In genomic region chr7:77537136-77537594, GRCh38 we compare ENCODE assay signal across 7 cellular contexts. TPM values are rescaled to one million over a fixed set of nuclear protein-coding genes. Genes with fewer than 3 reads are reported as not detected.
DNase-seq lines count a peak whose midpoint lies in the region; ATAC-seq and TF ChIP-seq lines count a peak whose summit lies in the region.

PTPN12 (plus strand) TSS chr7:77537295; CDS start chr7:77537547, 252 bp downstream.

- peaks cover 46% of the 10 kb centered on the region for H3K79me2 ChIP-seq in HCT116 (ENCODE audit: insufficient read depth, low read length)

- RAD21 ChIA-PET in HCT116 (lab: Charles Lee; ENCODE audit: low non-redundant PET in 1 of 2, low total read pairs in 2 of 2, uncharacterized antibody in 2 of 2, unreplicated experiment in 2 of 2) = no interaction called here

- H3K9me3 ChIP-seq in HCT116 (ENCODE audit: control insufficient read depth in 1 of 2, insufficient read depth in 1 of 2, low read depth in 1 of 2, low read length in 2 of 2) (no peaks in the 10 kb centered on the region), iPS-20b (ENCODE audit: insufficient read depth, low read depth, low read length) (no peaks in the 10 kb centered on the region)

- H2AFZ ChIP-seq in HCT116 (ENCODE audit: low read depth, low read length, poor library complexity, severe bottlenecking) = peak within 1 kb of the TSS; percentile 97

- peaks cover 42% of the 10 kb centered on the region for H3K4me1 Mint-ChIP-seq in brain

- H3K27me3 Mint-ChIP-seq in brain = peaks cover 8% of the 10 kb centered on the region

- no peaks in the 10 kb centered on the region for H3K9me2 ChIP-seq in HCT116 (ENCODE audit: insufficient read depth)

- BruUV-seq in HCT116 (replicated peaks; lab: Mats Ljungman, UMichigan) = no TSS peak

- TF ChIP-seq RAD21 in HCT116 (IDR thresholded peaks at IDR 0.05; ENCODE audit: low read depth) = no peak

- H4K20me1 ChIP-seq in HCT116 (ENCODE audit: insufficient read depth) = no peaks in the 10 kb centered on the region

- H3K9me3 Mint-ChIP-seq in brain = peaks cover 2 to 12% (median 6%) of the 10 kb centered on the region in 5 experiments

- peak within 1 kb of the TSS; percentile 95 for H3K4me2 ChIP-seq in HCT116 (ENCODE audit: low read length)

- H3K27ac ChIP-seq in HCT116 (ENCODE audit: low read depth, low read length) = peak within 1 kb of the TSS; percentile 83
- peak within 1 kb of the TSS; percentile 90 for H3K27ac ChIP-seq in iPS-20b (ENCODE audit: low read length)
- H3K27ac ChIP-seq in skin epidermis = peak within 1 kb of the TSS; percentile 84 to 99 (median 96)

- peak within 1 kb of the TSS; percentile 94 to 99 (median 98) for H3K27ac Mint-ChIP-seq in brain

- TF ChIP-seq CTCF in GM12865 (IDR thresholded peaks at IDR 0.05; ENCODE audit: insufficient read depth, low read depth, low read length, missing control alignments) (no peak), HCT116 (IDR thresholded peaks at IDR 0.05 in 2 of 3, conservative IDR thresholded peaks at IDR 0.05 in 1 of 3; ENCODE audit: borderline replicate concordance in 1 of 3, insufficient read depth in 1 of 3, low read depth in 2 of 3, low read length in 2 of 3) (no peak), brain (conservative IDR thresholded peaks at IDR 0.05) (no peak)

- TF ChIP-seq POLR2A in HCT116 (IDR thresholded peaks at IDR 0.05; ENCODE audit: borderline replicate concordance, extremely low read depth, insufficient read depth, insufficient read length) = no peak

- CTCF ChIA-PET in HCT116 (lab: Charles Lee) = no interaction called here

- H3K36me3 Mint-ChIP-seq in brain = peaks cover 12% of the 10 kb centered on the region

- H3K4me3 Mint-ChIP-seq in brain = peak within 1 kb of the TSS; percentile 96 to 100 (median 97)

- H3K4me1 ChIP-seq in HCT116 (ENCODE audit: control insufficient read depth in 1 of 2, insufficient read depth in 2 of 2, low read length in 2 of 2) (peaks cover 23 to 36% of the 10 kb centered on the region in 2 experiments), iPS-20b (ENCODE audit: insufficient read depth, low read length) (no peaks in the 10 kb centered on the region; the same call in 1 of the 2 replicates)

- H3K27me3 ChIP-seq in HCT116 (ENCODE audit: insufficient read depth, low read length) = no peaks in the 10 kb centered on the region
- no peaks in the 10 kb centered on the region for H3K27me3 ChIP-seq in iPS-20b (ENCODE audit: insufficient read depth, low read length)

- DNase-seq in GM12865 (ENCODE audit: low read depth) (no peak), HCT116 (ENCODE audit: low read depth, low spot score) (no peak), NCI-H1694 (lab: John Stamatoyannopoulos, UW) (peak; percentile 74), 8988T (no peak)

- H3K4me3 ChIP-seq in GM12865 (ENCODE audit: low read depth, low read length) = peak within 1 kb of the TSS; percentile 99
- H3K4me3 ChIP-seq in HCT116 (replicated peaks in 1 of 2; ENCODE audit: low read depth in 1 of 2, low read length in 2 of 2) = peak within 1 kb of the TSS; percentile 93 to 96
- H3K4me3 ChIP-seq in iPS-20b (ENCODE audit: low read length) = peak within 1 kb of the TSS; percentile 100
- H3K4me3 ChIP-seq in skin epidermis = peak within 1 kb of the TSS; percentile 65 to 99 (median 82)

- H3K36me3 ChIP-seq in HCT116 (ENCODE audit: control insufficient read depth in 1 of 2, insufficient read depth in 2 of 2, low read length in 2 of 2) (no peaks in the 10 kb centered on the region), iPS-20b (ENCODE audit: insufficient read depth, low read depth, low read length) (0 out of 2 replicates have a peak, but pooled peaks cover 6% of the 10 kb centered on the region)

- intact Hi-C loops in HCT116 (cut with micrococcal nuclease) = no loop called here

- H3K9ac ChIP-seq in HCT116 (ENCODE audit: low read length) = peak within 1 kb of the TSS; percentile 90
- peak within 1 kb of the TSS; percentile 99 for H3K9ac ChIP-seq in iPS-20b (ENCODE audit: low read depth, low read length)

- POLR2A ChIA-PET in HCT116 (lab: Charles Lee) = interaction anchor here (0.9 kb wide), 1 partner anchor 9 kb away, joined by 4 read pairs; no protein-coding TSS in a partner anchor

- ATAC-seq in HCT116 = peak; percentile 54

TF ChIP-seq in HCT116, 20 proteins besides CTCF, POLR2A, EP300 and RAD21:
- TF ChIP-seq ZFX (IDR thresholded peaks at IDR 0.05) = no peak
- TF ChIP-seq POLR2AphosphoS5 (IDR thresholded peaks at IDR 0.05; ENCODE audit: low read depth, low read length) = no peak
- no peak for TF ChIP-seq CEBPB (IDR thresholded peaks at IDR 0.05; ENCODE audit: low read depth)
- TF ChIP-seq YY1 (IDR thresholded peaks at IDR 0.05; ENCODE audit: extremely low read depth, insufficient replicate concordance, low read depth, low read length) = no peak
- no peak for TF ChIP-seq FOSL1 (IDR thresholded peaks at IDR 0.05; ENCODE audit: low read depth)
- TF ChIP-seq, protein P1, sequence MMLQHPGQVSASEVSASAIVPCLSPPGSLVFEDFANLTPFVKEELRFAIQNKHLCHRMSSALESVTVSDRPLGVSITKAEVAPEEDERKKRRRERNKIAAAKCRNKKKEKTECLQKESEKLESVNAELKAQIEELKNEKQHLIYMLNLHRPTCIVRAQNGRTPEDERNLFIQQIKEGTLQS (IDR thresholded peaks at IDR 0.05) = no peak
- TF ChIP-seq, protein P2, sequence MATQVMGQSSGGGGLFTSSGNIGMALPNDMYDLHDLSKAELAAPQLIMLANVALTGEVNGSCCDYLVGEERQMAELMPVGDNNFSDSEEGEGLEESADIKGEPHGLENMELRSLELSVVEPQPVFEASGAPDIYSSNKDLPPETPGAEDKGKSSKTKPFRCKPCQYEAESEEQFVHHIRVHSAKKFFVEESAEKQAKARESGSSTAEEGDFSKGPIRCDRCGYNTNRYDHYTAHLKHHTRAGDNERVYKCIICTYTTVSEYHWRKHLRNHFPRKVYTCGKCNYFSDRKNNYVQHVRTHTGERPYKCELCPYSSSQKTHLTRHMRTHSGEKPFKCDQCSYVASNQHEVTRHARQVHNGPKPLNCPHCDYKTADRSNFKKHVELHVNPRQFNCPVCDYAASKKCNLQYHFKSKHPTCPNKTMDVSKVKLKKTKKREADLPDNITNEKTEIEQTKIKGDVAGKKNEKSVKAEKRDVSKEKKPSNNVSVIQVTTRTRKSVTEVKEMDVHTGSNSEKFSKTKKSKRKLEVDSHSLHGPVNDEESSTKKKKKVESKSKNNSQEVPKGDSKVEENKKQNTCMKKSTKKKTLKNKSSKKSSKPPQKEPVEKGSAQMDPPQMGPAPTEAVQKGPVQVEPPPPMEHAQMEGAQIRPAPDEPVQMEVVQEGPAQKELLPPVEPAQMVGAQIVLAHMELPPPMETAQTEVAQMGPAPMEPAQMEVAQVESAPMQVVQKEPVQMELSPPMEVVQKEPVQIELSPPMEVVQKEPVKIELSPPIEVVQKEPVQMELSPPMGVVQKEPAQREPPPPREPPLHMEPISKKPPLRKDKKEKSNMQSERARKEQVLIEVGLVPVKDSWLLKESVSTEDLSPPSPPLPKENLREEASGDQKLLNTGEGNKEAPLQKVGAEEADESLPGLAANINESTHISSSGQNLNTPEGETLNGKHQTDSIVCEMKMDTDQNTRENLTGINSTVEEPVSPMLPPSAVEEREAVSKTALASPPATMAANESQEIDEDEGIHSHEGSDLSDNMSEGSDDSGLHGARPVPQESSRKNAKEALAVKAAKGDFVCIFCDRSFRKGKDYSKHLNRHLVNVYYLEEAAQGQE (IDR thresholded peaks at IDR 0.05; ENCODE audit: low read depth) = no peak
- TF ChIP-seq EZH2 (IDR thresholded peaks at IDR 0.05) = no peak
- TF ChIP-seq SP1 (IDR thresholded peaks at IDR 0.05; ENCODE audit: low read depth) = no peak
- TF ChIP-seq MAX (IDR thresholded peaks at IDR 0.05) = no peak
- no peak for TF ChIP-seq CBX3 (IDR thresholded peaks at IDR 0.05; ENCODE audit: low read depth)

RNA-seq across cellular contexts. Expression of gene PTPN12, which starts in this region (rescaled TPM):
- total RNA-seq in HCT116 (2021; ENCODE audit: unreplicated experiment) = 80.5 TPM
- polyA plus RNA-seq in HCT116 (2012) = 29.8 and 42.6 TPM in 2 replicates
- 25.4 TPM for polyA plus RNA-seq in brain (ENCODE audit: insufficient read depth, low read depth, low replicate concordance)
